Comparison of ENCODE assay signal across 19 cellular contexts in the genomic region with DNA sequence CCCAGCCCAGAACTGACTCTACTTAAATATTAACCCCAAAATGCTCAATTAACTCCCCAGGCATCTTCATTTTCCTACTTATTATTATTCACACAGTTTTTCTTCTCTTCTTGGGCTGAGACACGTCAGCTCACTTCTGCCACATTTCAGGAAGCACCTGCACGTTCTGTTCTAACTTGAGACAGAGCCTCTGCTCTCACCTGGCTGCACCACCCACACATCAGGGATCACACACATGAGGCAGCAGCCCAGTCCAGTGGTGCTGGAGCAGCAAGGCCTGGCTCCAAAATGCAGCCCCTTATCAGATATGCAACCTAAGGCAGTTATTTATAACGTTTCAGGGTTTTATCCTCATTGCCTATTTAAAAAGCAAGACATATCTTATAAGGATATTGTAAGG.
"Had no signal": no experiment of that assay in that cellular context is flagged by ENCODE, and none has a peak within 500 bp of the region (broad histone marks: within the 10 kb centered on the region; RNA-seq: fewer than 3 reads in every experiment).

No MANE protein-coding gene starts in this region.

- ATAC-seq: gastrocnemius medialis; left ventricle myocardium superior; stimulated activated naive CD8-positive, alpha-beta T cell treated with anti-CD3 and anti-CD28 coated beads, Interleukin-15, Interleukin-2, amounts not matched to agents 100 U/mL and 50 U/mL, for 24 hours had no signal

- H3K27me3 Mint-ChIP-seq: activated naive CD8-positive, alpha-beta T cell treated with anti-CD3 and anti-CD28 coated beads for 36 hours; progenitor cell of endocrine pancreas had no signal

- H2AFZ ChIP-seq: hepatocyte had no signal

- H3K27ac ChIP-seq: brain microvascular endothelial cell, gastrocnemius medialis, hepatocyte, right atrium auricular region, upper lobe of left lung had no signal

- H3K36me3 Mint-ChIP-seq: activated naive CD8-positive, alpha-beta T cell treated with anti-CD3 and anti-CD28 coated beads for 36 hours had no signal

- H3K9me3 ChIP-seq: gastrocnemius medialis, right atrium auricular region, upper lobe of left lung had no signal

- H3K4me3 ChIP-seq: gastrocnemius medialis, hepatocyte, right atrium auricular region, upper lobe of left lung had no signal

- H3K27ac Mint-ChIP-seq: activated naive CD8-positive, alpha-beta T cell treated with anti-CD3 and anti-CD28 coated beads for 36 hours; activated T-helper 1 cell treated with anti-CD3 and anti-CD28 coated beads, Interleukin-12 subunit alpha, Interleukin-12 subunit beta, Interleukin-2, Interleukin-4 antibody, amounts not matched to agents 30 ng/mL and 10 ng/mL and 1 ng/mL, durations not matched to agents 14 hours and 24 hours and 36 hours; progenitor cell of endocrine pancreas had no signal

- H3K36me3 ChIP-seq: brain microvascular endothelial cell, gastrocnemius medialis, right atrium auricular region, upper lobe of left lung had no signal

- H3K4me1 ChIP-seq: gastrocnemius medialis, right atrium auricular region, upper lobe of left lung had no signal

- H3K27me3 ChIP-seq: brain microvascular endothelial cell, gastrocnemius medialis, hepatocyte, right atrium auricular region, upper lobe of left lung had no signal

- H3K4me2 ChIP-seq: hepatocyte had no signal

- H3K9me3 Mint-ChIP-seq: activated naive CD8-positive, alpha-beta T cell treated with anti-CD3 and anti-CD28 coated beads for 36 hours; activated T-helper 1 cell treated with anti-CD3 and anti-CD28 coated beads, Interleukin-12 subunit alpha, Interleukin-12 subunit beta, Interleukin-2, Interleukin-4 antibody, amounts not matched to agents 30 ng/mL and 10 ng/mL and 1 ng/mL, durations not matched to agents 14 hours and 24 hours and 36 hours; nephron had no signal

- H3K4me1 Mint-ChIP-seq: activated naive CD8-positive, alpha-beta T cell treated with anti-CD3 and anti-CD28 coated beads for 36 hours had no signal

- H3K4me3 Mint-ChIP-seq: activated naive CD8-positive, alpha-beta T cell treated with anti-CD3 and anti-CD28 coated beads for 36 hours; activated T-helper 1 cell treated with anti-CD3 and anti-CD28 coated beads, Interleukin-12 subunit alpha, Interleukin-12 subunit beta, Interleukin-2, Interleukin-4 antibody, amounts not matched to agents 30 ng/mL and 10 ng/mL and 1 ng/mL, durations not matched to agents 14 hours and 24 hours and 36 hours; nephron had no signal

- DNase-seq: activated CD4-positive, CD25-positive, alpha-beta regulatory T cell treated with anti-CD3 and anti-CD28 coated beads, Interleukin-2, amount 50 U/mL, for 72 hours; activated naive CD8-positive, alpha-beta T cell treated with anti-CD3 and anti-CD28 coated beads for 36 hours; brain microvascular endothelial cell; cerebellar nuclear complex; effector CD8-positive, alpha-beta T cell; gastrocnemius medialis; kidney; left ventricle myocardium superior; mesendoderm; nucleus accumbens; stimulated activated CD4-positive, alpha-beta T cell treated with anti-CD3 and anti-CD28 coated beads, Interleukin-4, amount 100 ng/mL, for 24 hours; stimulated activated naive CD8-positive, alpha-beta T cell treated with anti-CD3 and anti-CD28 coated beads, Interleukin-15, Interleukin-2, amounts not matched to agents 100 U/mL and 50 U/mL, for 24 hours; T-helper 9 cell; upper lobe of left lung had no signal
